23 cellular contexts compared by ENCODE assay signal in genomic region chr2:174403628-174404027, GRCh38.
"Had no signal": no experiment of that assay in that cellular context is flagged by ENCODE, and none has a peak within 500 bp of the region (broad histone marks: within the 10 kb centered on the region; RNA-seq: fewer than 3 reads in every experiment).

No MANE protein-coding gene starts in this region.

- H3K9me3 ChIP-seq: colonic mucosa, esophagus muscularis mucosa, esophagus squamous epithelium, gastrocnemius medialis, gastroesophageal sphincter, heart left ventricle, heart right ventricle had no signal

- H3K27ac ChIP-seq: colonic mucosa, coronary artery, dorsolateral prefrontal cortex, epithelial cell of prostate, esophagus muscularis mucosa, esophagus squamous epithelium, foreskin keratinocyte, gastrocnemius medialis, gastroesophageal sphincter, heart left ventricle, heart right ventricle had no signal

- H3K4me3 ChIP-seq: colonic mucosa, coronary artery, dorsolateral prefrontal cortex, esophagus muscularis mucosa, esophagus squamous epithelium, gastrocnemius medialis, gastroesophageal sphincter, heart left ventricle, heart right ventricle had no signal

- H3K4me1 ChIP-seq: colonic mucosa, esophagus muscularis mucosa, esophagus squamous epithelium, foreskin keratinocyte, gastrocnemius medialis, gastroesophageal sphincter had no signal

- DNase-seq: colonic mucosa; cortex of kidney; dermis blood vessel endothelial cell; dorsolateral prefrontal cortex; effector CD4-positive, alpha-beta T cell; effector CD8-positive, alpha-beta T cell; effector memory CD4-positive, alpha-beta T cell; effector memory CD8-positive, alpha-beta T cell; endodermal cell; erythroblast; esophagus squamous epithelium; foreskin fibroblast; foreskin keratinocyte; foreskin melanocyte; gastrocnemius medialis; glutamatergic neuron; head of caudate nucleus; heart left ventricle; heart right ventricle had no signal
